Comparison of ENCODE assay signal across 14 cellular contexts in genomic region chr5:176716320-176716719, GRCh38.
A peak's percentile ranks its signal among the peaks of the same experiment; 100 is the strongest.
DNase-seq lines count a peak whose midpoint lies in the region; ATAC-seq and TF ChIP-seq lines count a peak whose summit lies in the region.
"Had no signal": no experiment of that assay in that cellular context is flagged by ENCODE, and none has a peak within 500 bp of the region (broad histone marks: within the 10 kb centered on the region; RNA-seq: fewer than 3 reads in every experiment).

No MANE protein-coding gene starts in this region.

- H3K36me3 Mint-ChIP-seq in T-cell = peaks cover 5% of the 10 kb centered on the region
- H3K36me3 Mint-ChIP-seq: CD4-positive, CD25-positive, alpha-beta regulatory T cell; natural killer cell treated with Interleukin-12 subunit alpha and Interleukin-12 subunit beta and Interleukin-15 and Interleukin-18, amount 100 ng/mL, for 72 hours had no signal

- WGBS in gastroesophageal sphincter (ENCODE audit: low coverage in 1 of 2), 2 donors = 36 to 63% methylated on average over 2 to 3 of the region's 4 CpGs
- 40 to 45% (median 44%) methylated on average over 4 of the region's 4 CpGs for WGBS in ovary, 3 donors

- H3K27me3 ChIP-seq in left ventricle myocardium inferior (ENCODE audit: low read depth) (peaks cover 98% of the 10 kb centered on the region), gastroesophageal sphincter (peaks cover 73% of the 10 kb centered on the region), ovary (no peaks in the 10 kb centered on the region)

- H3K4me1 ChIP-seq in left ventricle myocardium inferior = no peaks in the 10 kb centered on the region
- no peaks in the 10 kb centered on the region for H3K4me1 ChIP-seq in gastroesophageal sphincter
- H3K4me1 ChIP-seq in ovary (ENCODE audit: insufficient read depth) = no peaks in the 10 kb centered on the region

- TF ChIP-seq EP300 in gastroesophageal sphincter (IDR thresholded peaks at IDR 0.05) (no peak), ovary (IDR thresholded peaks at IDR 0.05) (no peak)

- no peak for ATAC-seq in Right ventricle myocardium inferior
- no peak for ATAC-seq in T-cell (replicated peaks in 1 of 4)
- no peak for ATAC-seq in gastroesophageal sphincter
- ATAC-seq: natural killer cell treated with Interleukin-12 subunit alpha and Interleukin-12 subunit beta and Interleukin-15 and Interleukin-18, amount 100 ng/mL, for 72 hours had no signal

- H3K27ac Mint-ChIP-seq in T-cell = no peak overlapping the region
- H3K27ac Mint-ChIP-seq: CD4-positive, CD25-positive, alpha-beta regulatory T cell; natural killer cell treated with Interleukin-12 subunit alpha and Interleukin-12 subunit beta and Interleukin-15 and Interleukin-18, amount 100 ng/mL, for 72 hours; T-helper 1 cell treated with Interleukin-12 subunit alpha and Interleukin-12 subunit beta and Interleukin-4 antibody, amounts not matched to agents 30 μg/mL and 1 μg/mL, for 36 hours had no signal

- peaks cover 0 to 5% (median 2%) of the 10 kb centered on the region in 3 donors for H3K9me3 Mint-ChIP-seq in T-cell
- H3K9me3 Mint-ChIP-seq: central memory CD8-positive, alpha-beta T cell; natural killer cell treated with Interleukin-12 subunit alpha and Interleukin-12 subunit beta and Interleukin-15 and Interleukin-18, amount 100 ng/mL, for 72 hours; T-helper 1 cell treated with Interleukin-12 subunit alpha and Interleukin-12 subunit beta and Interleukin-4 antibody, amounts not matched to agents 30 μg/mL and 1 μg/mL, for 36 hours had no signal

- DNase-seq in Right ventricle myocardium inferior (ENCODE audit: missing footprints) (peak; percentile 4), left ventricle myocardium inferior (no peak), NCI-H446 treated with DMSO at 0.1 percent for 48 hours (lab: John Stamatoyannopoulos, UW) (peak; percentile 88), epithelial cell of prostate (ENCODE audit: low read depth, low spot score) (peak; percentile 33), T-cell (no peak), ovary (no peak), HuH-7.5 (ENCODE audit: low spot score) (no peak)
- DNase-seq: CD4-positive, CD25-positive, alpha-beta regulatory T cell; NCI-H510A; stimulated activated CD4-positive, alpha-beta T cell treated with anti-CD3 and anti-CD28 coated beads, Interleukin-1b, Interleukin-23, amount 100 ng/mL, for 48 hours had no signal

- peaks cover 39 to 68% of the 10 kb centered on the region in 2 donors for H3K27me3 Mint-ChIP-seq in T-cell

- TF ChIP-seq CTCF in left ventricle myocardium inferior (IDR thresholded peaks at IDR 0.05; ENCODE audit: borderline replicate concordance) (no peak), gastroesophageal sphincter (IDR thresholded peaks at IDR 0.05) (no peak), ovary (IDR thresholded peaks at IDR 0.05) (no peak)

- CTCF ChIA-PET in T-cell (lab: Charles Lee) = interaction anchor here in 1 of 2 donors (0.5 kb wide), 1 partner anchor 437 kb away, joined by 3 read pairs; no protein-coding TSS in a partner anchor

- TF ChIP-seq POLR2A in gastroesophageal sphincter (IDR thresholded peaks at IDR 0.05) (no peak), ovary (IDR thresholded peaks at IDR 0.05) (no peak)

- no peak overlapping the region for H3K4me3 Mint-ChIP-seq in T-cell
- H3K4me3 Mint-ChIP-seq: CD4-positive, CD25-positive, alpha-beta regulatory T cell; central memory CD8-positive, alpha-beta T cell; natural killer cell treated with Interleukin-12 subunit alpha and Interleukin-12 subunit beta and Interleukin-15 and Interleukin-18, amount 100 ng/mL, for 72 hours; T-helper 1 cell treated with Interleukin-12 subunit alpha and Interleukin-12 subunit beta and Interleukin-4 antibody, amounts not matched to agents 30 μg/mL and 1 μg/mL, for 36 hours had no signal

- intact Hi-C loops in Right ventricle myocardium inferior (cut with DNase I) = no loop called here
- intact Hi-C loops in left ventricle myocardium inferior (cut with micrococcal nuclease) = no loop called here
- intact Hi-C loops in ovary (cut with DNase I) = no loop called here

- no peak overlapping the region for H3K4me3 ChIP-seq in left ventricle myocardium inferior
- H3K4me3 ChIP-seq in gastroesophageal sphincter = no peak overlapping the region
- H3K4me3 ChIP-seq in ovary = no peak overlapping the region

- H3K9me3 ChIP-seq in left ventricle myocardium inferior (replicated peaks) = peaks cover 14% of the 10 kb centered on the region
- peaks cover 0 to 23% (median 0%) of the 10 kb centered on the region in 3 donors for H3K9me3 ChIP-seq in gastroesophageal sphincter
- peaks cover 0 to 6% of the 10 kb centered on the region in 2 donors for H3K9me3 ChIP-seq in ovary

- POLR2A ChIA-PET in T-cell (lab: Charles Lee) = no interaction called here

- H3K4me1 Mint-ChIP-seq in T-cell = peaks cover 0 to 2% (median 0%) of the 10 kb centered on the region in 3 donors
- H3K4me1 Mint-ChIP-seq: CD4-positive, CD25-positive, alpha-beta regulatory T cell; central memory CD8-positive, alpha-beta T cell had no signal

- H3K27ac ChIP-seq in left ventricle myocardium inferior (replicated peaks) = no peak overlapping the region
- no peak overlapping the region for H3K27ac ChIP-seq in epithelial cell of prostate
- no peak overlapping the region for H3K27ac ChIP-seq in gastroesophageal sphincter
- no peak overlapping the region for H3K27ac ChIP-seq in ovary

- H3K36me3 ChIP-seq in left ventricle myocardium inferior (no peaks in the 10 kb centered on the region), gastroesophageal sphincter (no peaks in the 10 kb centered on the region), ovary (no peaks in the 10 kb centered on the region)

Comparison
In these comparisons a context has a peak if more than half of its experiments do, and no peak if none do; other contexts are left out.
1. DNase-seq: peak in Right ventricle myocardium inferior (single experiment), NCI-H446 treated with DMSO at 0.1 percent for 48 hours (single experiment) and epithelial cell of prostate (single experiment); none in left ventricle myocardium inferior (single experiment), T-cell (0 of 34), ovary (0 of 5) and HuH-7.5 (single experiment).